ENCODE assay signal across 22 cellular contexts in genomic region chr17:63423251-63423950, GRCh38. TPM values are rescaled to one million over a fixed set of nuclear protein-coding genes. Genes with fewer than 3 reads are reported as not detected.
DNase-seq lines count a peak whose midpoint lies in the region; ATAC-seq and TF ChIP-seq lines count a peak whose summit lies in the region.
"Had no signal": no experiment of that assay in that cellular context is flagged by ENCODE, and none has a peak within 500 bp of the region (broad histone marks: within the 10 kb centered on the region; RNA-seq: fewer than 3 reads in every experiment).

No MANE protein-coding gene starts in this region.

- DNase-seq in WERI-Rb-1: no peak
- no peak for DNase-seq in dorsolateral prefrontal cortex
- no peak for DNase-seq in right lobe of liver
- peak; percentile 10 for DNase-seq in testis
- DNase-seq in mucosa of descending colon: no peak
- DNase-seq in NCI-H2196 (lab: John Stamatoyannopoulos, UW; ENCODE audit: unreplicated experiment): no peak
- DNase-seq in amniotic stem cell (lab: John Stamatoyannopoulos, UW): no peak
- DNase-seq: activated CD4-positive, alpha-beta T cell treated with anti-CD3 and anti-CD28 coated beads, Interleukin-2, amount 10 ng/mL, durations not matched to agents 7 days and 5 days; activated naive CD8-positive, alpha-beta T cell treated with anti-CD3 and anti-CD28 coated beads for 36 hours; GOT3; left ventricle myocardium superior; NCI-H2081 treated with DMSO at 0.1 percent for 48 hours; NCI-H510A; NK-92 treated with Interleukin-12 subunit alpha and Interleukin-12 subunit beta, amount 100 ng/mL, for 24 hours; nucleus accumbens; stimulated activated CD4-positive, alpha-beta T cell treated with anti-CD3 and anti-CD28 coated beads, Interleukin-4, amount 100 ng/mL, for 4 hours; stomach; T-helper 17 cell had no signal

- H3K27me3 ChIP-seq in WERI-Rb-1 (ENCODE audit: insufficient read depth, low read depth, severe bottlenecking) (no peaks in the 10 kb centered on the region), dorsolateral prefrontal cortex (no peaks in the 10 kb centered on the region), right lobe of liver (no peaks in the 10 kb centered on the region), testis (no peaks in the 10 kb centered on the region)
- H3K27me3 ChIP-seq: BLaER1 treated with 17β-estradiol and CSF1 and Interleukin-3, amounts not matched to agents 10 nM and 100 nM; Peyer's patch; right atrium auricular region; stomach had no signal

- H3K9me3 ChIP-seq in WERI-Rb-1 (ENCODE audit: severe bottlenecking) (no peaks in the 10 kb centered on the region), right lobe of liver (no peaks in the 10 kb centered on the region), testis (no peaks in the 10 kb centered on the region), mucosa of descending colon (no peaks in the 10 kb centered on the region)
- H3K9me3 ChIP-seq: BLaER1 treated with 17β-estradiol and CSF1 and Interleukin-3, amounts not matched to agents 10 nM and 100 nM; Peyer's patch; right atrium auricular region; stomach had no signal

- intact Hi-C loops in dorsolateral prefrontal cortex (cut with DNase I) (loop anchor here in 1 of 2 donors (10.0 kb wide), 1 partner anchor 411 kb away; no protein-coding TSS in a partner anchor), right lobe of liver (cut with DNase I) (no loop called here), testis (cut with DNase I; ENCODE audit: low total_unique reads) (no loop called here), mucosa of descending colon (cut with DNase I, micrococcal nuclease) (no loop called here)

- TF ChIP-seq CTCF in WERI-Rb-1 (IDR thresholded peaks at IDR 0.05; ENCODE audit: low read depth, low read length) (no peak), dorsolateral prefrontal cortex (IDR thresholded peaks at IDR 0.05 in 54 of 56, conservative IDR thresholded peaks at IDR 0.05 in 2 of 56; ENCODE audit: low read depth in 1 of 56, partially characterized antibody in 56 of 56) (no peak), right lobe of liver (IDR thresholded peaks at IDR 0.05) (no peak), testis (IDR thresholded peaks at IDR 0.05) (no peak), mucosa of descending colon (IDR thresholded peaks at IDR 0.05) (no peak)

- no peak overlapping the region for H3K4me3 ChIP-seq in WERI-Rb-1 (ENCODE audit: low read depth, low read length)
- no peak overlapping the region for H3K4me3 ChIP-seq in dorsolateral prefrontal cortex
- no peak overlapping the region for H3K4me3 ChIP-seq in right lobe of liver
- H3K4me3 ChIP-seq in testis: no peak overlapping the region
- no peak overlapping the region for H3K4me3 ChIP-seq in mucosa of descending colon
- H3K4me3 ChIP-seq: BLaER1 treated with 17β-estradiol and CSF1 and Interleukin-3, amounts not matched to agents 10 nM and 100 nM; Peyer's patch; right atrium auricular region; stomach had no signal

- peak overlapping the region; percentile 60 for H3K27ac ChIP-seq in WERI-Rb-1
- peak overlapping the region in 42 of 59 donors; percentile 1 to 71 (median 36) for H3K27ac ChIP-seq in dorsolateral prefrontal cortex
- H3K27ac ChIP-seq in right lobe of liver: no peak overlapping the region
- H3K27ac ChIP-seq in testis: no peak overlapping the region
- H3K27ac ChIP-seq: BLaER1 treated with 17β-estradiol and CSF1 and Interleukin-3, amounts not matched to agents 10 nM and 100 nM; Peyer's patch; right atrium auricular region; stomach had no signal

- WGBS in right lobe of liver (ENCODE audit: insufficient coverage, low coverage, low lambda C conversion rate, missing lambda C conversion rate): 55% methylated on average over 10 of the region's 11 CpGs
- 82 to 84% methylated on average over 11 of the region's 11 CpGs for WGBS in testis, 2 donors

- H3K36me3 ChIP-seq in WERI-Rb-1: peaks cover 19% of the 10 kb centered on the region
- H3K36me3 ChIP-seq in right lobe of liver: no peaks in the 10 kb centered on the region
- no peaks in the 10 kb centered on the region for H3K36me3 ChIP-seq in testis (ENCODE audit: low read depth, missing control alignments)
- H3K36me3 ChIP-seq in mucosa of descending colon (ENCODE audit: low read depth): no peaks in the 10 kb centered on the region
- H3K36me3 ChIP-seq: Peyer's patch had no signal

- no peak for TF ChIP-seq POLR2A in right lobe of liver (IDR thresholded peaks at IDR 0.05)
- TF ChIP-seq POLR2A in testis (IDR thresholded peaks at IDR 0.05): no peak

- ATAC-seq in right lobe of liver (peak in 3 of 4 donors; percentile 10 to 28 (median 20)), mucosa of descending colon (no peak), GM21526 (IDR thresholded peaks at IDR 0.05; ENCODE audit: low FRiP score, unreplicated experiment) (no peak)
- ATAC-seq: left ventricle myocardium superior, T-helper 17 cell had no signal

- H3K4me1 ChIP-seq in right lobe of liver (no peaks in the 10 kb centered on the region), testis (no peaks in the 10 kb centered on the region), mucosa of descending colon (ENCODE audit: low read depth) (no peaks in the 10 kb centered on the region)
- H3K4me1 ChIP-seq: Peyer's patch had no signal

RNA-seq across cellular contexts. Expression of gene CYB561, which starts 22.7 kb away (rescaled TPM):
- total RNA-seq in dorsolateral prefrontal cortex (10 to 100 TPM; 11.4 to 81.5 (median 46.1) TPM), right lobe of liver (10 to 100 TPM in 4 of 6 experiments, 1 to 10 TPM in 2; 7.4 to 21.9 (median 11.4) TPM), testis (10 to 100 TPM; 17.6 to 19.7 TPM), mucosa of descending colon (10 to 100 TPM; 38.1 to 54.9 (median 51.3) TPM)
- 20.7 TPM for polyA plus RNA-seq in testis (ENCODE audit: insufficient read depth, low read depth, low replicate concordance)

RNA-seq across cellular contexts. Expression of gene ACE, which starts 53.5 kb away (rescaled TPM):
- 10 to 100 TPM in 92 of 120 experiments, 1 to 10 TPM in 28; 4.2 to 23.0 (median 12.1) TPM for total RNA-seq in dorsolateral prefrontal cortex
- 1 to 10 TPM in 5 of 6 experiments, under 1 TPM in 1; 0.75 to 9.4 (median 5.1) TPM for total RNA-seq in right lobe of liver
- 100 to 1,000 TPM in 1 of 2 donors, 10 to 100 TPM in 1; 87.8 to 174 TPM for total RNA-seq in testis
- 216 TPM for polyA plus RNA-seq in testis (ENCODE audit: insufficient read depth, low read depth, low replicate concordance)
- total RNA-seq in mucosa of descending colon: 10 to 100 TPM; 16.0 to 24.6 (median 23.0) TPM
- total RNA-seq: activated naive CD8-positive, alpha-beta T cell treated with anti-CD3 and anti-CD28 coated beads for 36 hours had no signal

Comparison
In these comparisons a context has a peak if more than half of its experiments do, and no peak if none do; other contexts are left out.
1. H3K27ac ChIP-seq: peak in WERI-Rb-1 (single experiment) and dorsolateral prefrontal cortex (42 of 59); none in right lobe of liver (0 of 3) and testis (0 of 2).
2. ATAC-seq: peak in right lobe of liver (3 of 4); none in mucosa of descending colon (single experiment) and GM21526 (single experiment).